Comparison of ENCODE assay signal across 23 cellular contexts in genomic region chr5:72467421-72467820, GRCh38. TPM values are rescaled to one million over a fixed set of nuclear protein-coding genes. Genes with fewer than 3 reads are reported as not detected.
DNase-seq lines count a peak whose midpoint lies in the region; ATAC-seq, FAIRE-seq and TF ChIP-seq lines count a peak whose summit lies in the region.
"Had no signal": no experiment of that assay in that cellular context is flagged by ENCODE, and none has a peak within 500 bp of the region (broad histone marks: within the 10 kb centered on the region; RNA-seq: fewer than 3 reads in every experiment).

No MANE protein-coding gene starts in this region.

- H3K4me3 ChIP-seq in RWPE2 (ENCODE audit: severe bottlenecking): no peak overlapping the region
- no peak overlapping the region for H3K4me3 ChIP-seq in spleen
- H3K4me3 ChIP-seq: body of pancreas, HAP-1, suprapubic skin had no signal

- H3K27me3 ChIP-seq in RWPE2 (ENCODE audit: insufficient read depth, poor library complexity, severe bottlenecking) (no peaks in the 10 kb centered on the region), spleen (replicated peaks in 1 of 7) (no peaks in the 10 kb centered on the region)
- H3K27me3 ChIP-seq: body of pancreas, foreskin keratinocyte, suprapubic skin had no signal

- WGBS in spleen, 5 donors: 84 to 95% (median 91%) methylated on average over 2 of the region's 2 CpGs

- H3K27ac ChIP-seq in RWPE2 (ENCODE audit: poor library complexity, severe bottlenecking) (peak overlapping the region; percentile 53), spleen (peak overlapping the region in 5 of 8 donors; percentile 35 to 73 (median 59))
- H3K27ac ChIP-seq: body of pancreas, foreskin keratinocyte, suprapubic skin had no signal

- intact Hi-C loops in spleen (cut with DNase I; ENCODE audit: low total_unique reads): no loop called here

- H3K4me1 ChIP-seq in RWPE2 (ENCODE audit: insufficient read depth, poor library complexity, severe bottlenecking): peaks cover 38% of the 10 kb centered on the region
- peaks cover 15 to 63% (median 44%) of the 10 kb centered on the region in 6 donors for H3K4me1 ChIP-seq in spleen
- H3K4me1 ChIP-seq: body of pancreas, HAP-1 had no signal

- no peaks in the 10 kb centered on the region for H3K36me3 ChIP-seq in RWPE2 (ENCODE audit: low read depth)
- no peaks in the 10 kb centered on the region for H3K36me3 ChIP-seq in spleen
- H3K36me3 ChIP-seq: HAP-1, suprapubic skin had no signal

- TF ChIP-seq POLR2A in spleen (IDR thresholded peaks at IDR 0.05): no peak

- no peaks in the 10 kb centered on the region for H3K9me3 ChIP-seq in RWPE2 (ENCODE audit: severe bottlenecking)
- no peaks in the 10 kb centered on the region for H3K9me3 ChIP-seq in spleen
- H3K9me3 ChIP-seq: body of pancreas, HAP-1, SK-N-SH, suprapubic skin had no signal

- no peak for ATAC-seq in RWPE2 (ENCODE audit: low read depth)
- ATAC-seq in HG02884 (IDR thresholded peaks at IDR 0.05; ENCODE audit: unreplicated experiment): no peak
- ATAC-seq: activated naive CD4-positive, alpha-beta T cell treated with anti-CD3 and anti-CD28 coated beads, Interleukin-2, amount 50 U/mL, for 72 hours; body of pancreas had no signal

- DNase-seq in GM18507 (ENCODE audit: extremely low spot score, insufficient read length, low read depth) (no peak), RWPE2 (ENCODE audit: low spot score) (no peak), fibroblast of gingiva (ENCODE audit: low read depth) (peak; percentile 22), spleen (no peak), glomerular visceral epithelial cell (ENCODE audit: extremely low spot score) (no peak), DMS 273 treated with DMSO at 0.1 percent for 48 hours (lab: John Stamatoyannopoulos, UW) (no peak), ureter (ENCODE audit: low spot score) (no peak)
- DNase-seq: body of pancreas, cortex of kidney, kidney, mesendoderm, NCI-H1694 treated with DMSO at 0.1 percent for 48 hours, NCI-H774, SK-N-SH had no signal

- no peak for TF ChIP-seq CTCF in RWPE2 (IDR thresholded peaks at IDR 0.05; ENCODE audit: poor library complexity, severe bottlenecking)
- no peak for TF ChIP-seq CTCF in spleen (IDR thresholded peaks at IDR 0.05 in 8 of 11, conservative IDR thresholded peaks at IDR 0.05 in 3 of 11)

- peak; percentile 39 for FAIRE-seq in GM18507 (lab: Jason Lieb, UNC)
- FAIRE-seq: kidney had no signal

RNA-seq across cellular contexts. Expression of gene ZNF366, which starts 39.8 kb away (rescaled TPM):
- total RNA-seq in spleen (10 to 100 TPM in 5 of 7 donors, 1 to 10 TPM in 2; 8.1 to 19.8 (median 14.7) TPM), ureter (6.0 TPM)
- 1 to 10 TPM in 1 of 3 donors, under 1 TPM in 2; 0.26 to 2.3 (median 0.38) TPM for polyA plus RNA-seq in spleen
- total RNA-seq: activated CD8-positive, alpha-beta memory T cell treated with anti-CD3 and anti-CD28 coated beads for 36 hours; activated naive CD4-positive, alpha-beta T cell treated with anti-CD3 and anti-CD28 coated beads, Interleukin-2, amount 50 U/mL, for 72 hours; Daoy; foreskin keratinocyte; IMR-90 had no signal
- polyA plus RNA-seq: foreskin keratinocyte, IMR-90, neural cell, SK-N-SH had no signal
